ENCODE assay signal across 7 cellular contexts in genomic region chr12:125064492-125064891, GRCh38. TPM values are rescaled to one million over a fixed set of nuclear protein-coding genes. Genes with fewer than 3 reads are reported as not detected.
A peak's percentile ranks its signal among the peaks of the same experiment; 100 is the strongest.
DNase-seq lines count a peak whose midpoint lies in the region; ATAC-seq and TF ChIP-seq lines count a peak whose summit lies in the region.

No MANE protein-coding gene starts in this region.

- H3K36me3 ChIP-seq in H7 (replicated peaks; ENCODE audit: control insufficient read depth, insufficient read depth, low read length): peaks cover 2% of the 10 kb centered on the region
- peaks cover 12% of the 10 kb centered on the region for H3K36me3 ChIP-seq in SJSA1
- no peaks in the 10 kb centered on the region for H3K36me3 ChIP-seq in skeletal muscle tissue (ENCODE audit: control insufficient read depth in 3 of 3, insufficient read depth in 3 of 3, low read length in 3 of 3)

- DNase-seq in H7 (peak; percentile 46), SJSA1 (ENCODE audit: low read depth in 1 of 2, low spot score in 2 of 2) (no peak), fibroblast of villous mesenchyme (ENCODE audit: low read depth) (no peak)

- peaks cover 9% of the 10 kb centered on the region for H3K4me1 ChIP-seq in SJSA1 (replicated peaks)
- H3K4me1 ChIP-seq in skeletal muscle tissue (ENCODE audit: control insufficient read depth in 3 of 3, insufficient read depth in 3 of 3, low read length in 3 of 3): peaks cover 11 to 21% (median 13%) of the 10 kb centered on the region in 3 donors

- H3K27me3 ChIP-seq in H7 (ENCODE audit: control insufficient read depth, insufficient read depth, low read length): no peaks in the 10 kb centered on the region
- H3K27me3 ChIP-seq in SJSA1 (replicated peaks): no peaks in the 10 kb centered on the region; the same call in 1 of the 2 replicates
- no peaks in the 10 kb centered on the region for H3K27me3 ChIP-seq in skeletal muscle tissue (ENCODE audit: control insufficient read depth in 3 of 3, insufficient read depth in 3 of 3, low read length in 3 of 3)

- no peak for TF ChIP-seq CTCF in fibroblast of villous mesenchyme (IDR thresholded peaks at IDR 0.05; ENCODE audit: insufficient read depth, low read depth, low read length)

- H3K9ac ChIP-seq in skeletal muscle tissue (ENCODE audit: low read depth in 1 of 3, low read length in 3 of 3): peak overlapping the region in 1 of 3 donors; percentile 70

- H3K27ac ChIP-seq in SJSA1 (no peak overlapping the region), skeletal muscle tissue (ENCODE audit: low read depth, low read length) (no peak overlapping the region)

- H3K9me3 ChIP-seq in SJSA1 (replicated peaks): no peaks in the 10 kb centered on the region
- no peaks in the 10 kb centered on the region for H3K9me3 ChIP-seq in skeletal muscle tissue (ENCODE audit: control insufficient read depth in 3 of 3, low read length in 3 of 3)

- ATAC-seq in HG03571 (IDR thresholded peaks at IDR 0.05; ENCODE audit: unreplicated experiment) (no peak), GM21381 (IDR thresholded peaks at IDR 0.05; ENCODE audit: unreplicated experiment) (no peak), HG02588 (IDR thresholded peaks at IDR 0.05; ENCODE audit: unreplicated experiment) (no peak)

- H3K4me3 ChIP-seq in H7 (ENCODE audit: insufficient read depth, low read depth, low read length): peak overlapping the region; percentile 49
- H3K4me3 ChIP-seq in SJSA1: peak overlapping the region; percentile 82; the same call in 1 of the 2 replicates
- peak overlapping the region; percentile 83 for H3K4me3 ChIP-seq in fibroblast of villous mesenchyme (ENCODE audit: low read depth, low read length)
- H3K4me3 ChIP-seq in skeletal muscle tissue (ENCODE audit: low read length in 3 of 3): peak overlapping the region in 2 of 3 donors; percentile 77 to 80

RNA-seq across cellular contexts. Expression of gene AACS, which starts 0.7 kb away (rescaled TPM):
- total RNA-seq in H7 (2014; rRNA removed; shearing (Covaris generic)): 34.0 and 37.4 TPM in 2 replicates
- 16.0 and 17.0 TPM in 2 replicates for total RNA-seq in SJSA1 (2014; rRNA removed; shearing (Covaris generic))
- total RNA-seq in fibroblast of villous mesenchyme (42.5 and 44.9 TPM in 2 replicates), skeletal muscle tissue (19.3 TPM)
